Comparison of ENCODE assay signal across 26 cellular contexts in the genomic region with DNA sequence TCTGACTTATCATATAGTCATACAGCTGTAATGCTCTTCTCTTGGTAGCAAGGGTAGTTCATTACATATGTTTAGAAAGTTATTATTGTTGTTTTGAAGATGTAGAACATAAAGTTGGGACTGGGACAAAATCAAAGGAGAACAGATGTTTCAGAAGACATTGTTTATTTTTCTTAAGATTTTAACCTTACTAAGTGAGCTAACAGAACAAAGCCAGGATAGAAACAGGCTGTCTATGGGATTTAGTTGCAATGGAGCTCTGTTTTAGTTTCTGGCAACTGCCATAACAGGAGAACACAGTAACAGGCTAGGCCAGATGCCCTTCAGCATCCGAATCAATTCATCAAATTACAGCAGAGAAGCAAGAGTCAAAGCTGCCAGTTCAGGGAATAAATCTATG.
DNase-seq lines count a peak whose midpoint lies in the region; ATAC-seq and TF ChIP-seq lines count a peak whose summit lies in the region.
"Had no signal": no experiment of that assay in that cellular context is flagged by ENCODE, and none has a peak within 500 bp of the region (broad histone marks: within the 10 kb centered on the region; RNA-seq: fewer than 3 reads in every experiment).

No MANE protein-coding gene starts in this region.

- H3K36me3 ChIP-seq in brain microvascular endothelial cell (replicated peaks), result no peaks in the 10 kb centered on the region
- H3K36me3 ChIP-seq: SJCRH30 had no signal

- peaks cover 7% of the 10 kb centered on the region for H3K27me3 Mint-ChIP-seq in activated T-cell treated with anti-CD3 and anti-CD28 coated beads, Interleukin-2, amount 50 U/mL, for 4 hours (ENCODE audit: low read depth)

- ATAC-seq in HG02642 (IDR thresholded peaks at IDR 0.05; ENCODE audit: poor library complexity, unreplicated experiment), result no peak
- no peak for ATAC-seq in activated T-cell treated with anti-CD3 and anti-CD28 coated beads, Interleukin-2, amount 50 U/mL, for 4 hours
- ATAC-seq: CD8-positive, alpha-beta T cell; HepG2; K562; Right ventricle myocardium inferior; SK-N-SH treated with all-trans-retinoic acid at 6 μM for 48 hours had no signal

- DNase-seq in LHCN-M2 (ENCODE audit: low read depth), result peak; percentile 54
- peak; percentile 61 for DNase-seq in fibroblast of gingiva (ENCODE audit: low read depth)
- peak; percentile 26 for DNase-seq in iris pigment epithelial cell (ENCODE audit: low read depth)
- DNase-seq in activated T-cell treated with anti-CD3 and anti-CD28 coated beads, Interleukin-2, amount 50 U/mL, for 4 hours, result no peak
- DNase-seq in activated CD4-positive, alpha-beta T cell treated with anti-CD3 and anti-CD28 coated beads for 1 hour, result no peak
- no peak for DNase-seq in brain microvascular endothelial cell
- DNase-seq: Caco-2; CD8-positive, alpha-beta T cell; DMS79 treated with DMSO at 0.1 percent for 48 hours; GF-D8; Kasumi-1; NCI-H1105 treated with DMSO at 0.1 percent for 48 hours; NCI-H146; NCI-H1930; NCI-H446; NCI-H524 treated with DMSO at 0.1 percent for 48 hours; NCI-H774; PC-9 had no signal

- no peak overlapping the region for H3K4me3 ChIP-seq in brain microvascular endothelial cell (ENCODE audit: low read depth, low read length)
- H3K4me3 ChIP-seq: K562, PC-9, SJCRH30 had no signal

- H3K27ac ChIP-seq in brain microvascular endothelial cell, result no peak overlapping the region
- H3K27ac ChIP-seq: C4-2B, PC-9, SJCRH30 had no signal

- TF ChIP-seq CTCF in brain microvascular endothelial cell (IDR thresholded peaks at IDR 0.05; ENCODE audit: low read depth, low read length, missing control alignments), result no peak

- H3K36me3 Mint-ChIP-seq in activated T-cell treated with anti-CD3 and anti-CD28 coated beads, Interleukin-2, amount 50 U/mL, for 4 hours (ENCODE audit: insufficient read depth), result no peaks in the 10 kb centered on the region
- H3K36me3 Mint-ChIP-seq: CD8-positive, alpha-beta T cell had no signal

- no peaks in the 10 kb centered on the region for H3K4me1 Mint-ChIP-seq in activated T-cell treated with anti-CD3 and anti-CD28 coated beads, Interleukin-2, amount 50 U/mL, for 4 hours (ENCODE audit: low read depth)
- H3K4me1 Mint-ChIP-seq: B cell had no signal

- no peaks in the 10 kb centered on the region for H3K27me3 ChIP-seq in brain microvascular endothelial cell (replicated peaks)
- H3K27me3 ChIP-seq: SJCRH30 had no signal

- no peak overlapping the region for H3K4me3 Mint-ChIP-seq in activated T-cell treated with anti-CD3 and anti-CD28 coated beads, Interleukin-2, amount 50 U/mL, for 4 hours
- H3K4me3 Mint-ChIP-seq: B cell; CD8-positive, alpha-beta T cell had no signal

- in situ Hi-C loops in brain microvascular endothelial cell (cut with HindIII; ENCODE audit: low pct_ligation_motif_present, low sequenced_read_pairs), result no loop called here

- no peaks in the 10 kb centered on the region for H3K9me3 Mint-ChIP-seq in activated T-cell treated with anti-CD3 and anti-CD28 coated beads, Interleukin-2, amount 50 U/mL, for 4 hours
- H3K9me3 Mint-ChIP-seq: CD8-positive, alpha-beta T cell had no signal

Comparison
In these comparisons a context has a peak if more than half of its experiments do, and no peak if none do; other contexts are left out.
1. DNase-seq: peak in LHCN-M2 (single experiment), fibroblast of gingiva (single experiment) and iris pigment epithelial cell (single experiment); none in activated T-cell treated with anti-CD3 and anti-CD28 coated beads, Interleukin-2, amount 50 U/mL, for 4 hours (single experiment), activated CD4-positive, alpha-beta T cell treated with anti-CD3 and anti-CD28 coated beads for 1 hour (single experiment) and brain microvascular endothelial cell (single experiment).